Comparison of ENCODE assay signal across 8 cellular contexts in the genomic region with DNA sequence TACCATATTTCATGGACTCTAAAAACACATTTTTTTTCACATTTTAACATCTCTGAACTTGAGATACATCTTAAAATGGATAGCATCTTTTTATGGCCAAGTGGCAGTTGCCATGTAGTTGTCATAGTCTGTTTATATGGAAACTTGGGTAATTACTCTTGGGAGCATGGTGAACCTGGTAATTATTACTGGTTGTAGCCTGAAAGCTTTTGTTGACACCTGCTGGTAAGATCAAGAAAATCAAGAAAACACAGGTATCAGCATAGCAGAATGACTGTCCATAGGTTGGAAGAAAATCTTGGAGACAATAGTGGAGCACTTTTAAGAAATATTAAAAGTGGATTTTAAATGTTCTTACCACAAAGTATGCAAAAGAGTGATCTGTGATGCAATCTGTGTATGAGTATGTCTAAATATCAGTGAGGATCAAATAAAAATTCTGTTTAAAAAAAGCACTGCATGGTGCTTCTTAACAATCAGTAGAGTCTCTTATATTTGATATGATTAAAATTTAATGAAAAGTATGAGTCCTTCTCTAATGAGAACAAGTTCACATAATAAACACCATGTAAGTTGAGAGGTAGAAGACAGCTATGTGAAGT. TPM values are rescaled to one million over a fixed set of nuclear protein-coding genes. Genes with fewer than 3 reads are reported as not detected.
A peak's percentile ranks its signal among the peaks of the same experiment; 100 is the strongest.
DNase-seq lines count a peak whose midpoint lies in the region; ATAC-seq, FAIRE-seq and TF ChIP-seq lines count a peak whose summit lies in the region.

No MANE protein-coding gene starts in this region.

- H3K4me1 ChIP-seq in kidney (ENCODE audit: control insufficient read depth in 1 of 2, insufficient read depth in 1 of 2, low read depth in 1 of 2, low read length in 2 of 2) (no peaks in the 10 kb centered on the region), upper lobe of left lung (no peaks in the 10 kb centered on the region)

- H3K27ac ChIP-seq in RWPE1 = no peak overlapping the region
- no peak overlapping the region for H3K27ac ChIP-seq in kidney (ENCODE audit: low read depth in 2 of 2, low read length in 2 of 2)
- H3K27ac ChIP-seq in upper lobe of left lung = no peak overlapping the region

- intact Hi-C loops in kidney (cut with DNase I) = no loop called here

- POLR2A ChIA-PET in RWPE1 (lab: Yijun Ruan, JAX; ENCODE audit: low non-redundant PET) = no interaction called here

- CTCF ChIA-PET in RWPE1 (lab: Yijun Ruan, JAX) = interaction anchor here (0.6 to 1.8 kb wide), 6 partner anchors 9 to 1070 kb away, joined by 3 to 12 read pairs (median 4); no protein-coding TSS in a partner anchor

- TF ChIP-seq POLR2A in upper lobe of left lung (IDR thresholded peaks at IDR 0.05) = no peak

- H3K4me3 ChIP-seq in kidney (ENCODE audit: low read length in 2 of 2) = no peak overlapping the region
- H3K4me3 ChIP-seq in upper lobe of left lung = no peak overlapping the region

- no peak for ATAC-seq in upper lobe of left lung (ENCODE audit: low FRiP score in 2 of 2)

- no peak overlapping the region for H3K9ac ChIP-seq in kidney (ENCODE audit: low read length in 2 of 2)

- TF ChIP-seq CTCF in RWPE1 (conservative IDR thresholded peaks at IDR 0.05; ENCODE audit: low read depth) (peak; percentile 63), kidney (IDR thresholded peaks at IDR 0.05; ENCODE audit: borderline replicate concordance, extremely low read depth, insufficient read depth) (peak; percentile 18), upper lobe of left lung (IDR thresholded peaks at IDR 0.05) (peak in 3 of 6 experiments; percentile 21 to 38 (median 28))

- H3K9me3 ChIP-seq in kidney (ENCODE audit: control insufficient read depth in 1 of 2, low read length in 2 of 2) (no peaks in the 10 kb centered on the region), upper lobe of left lung (no peaks in the 10 kb centered on the region)

- no peak for TF ChIP-seq EP300 in upper lobe of left lung (IDR thresholded peaks at IDR 0.05)

- peak; percentile 68 for FAIRE-seq in kidney (lab: Jason Lieb, UNC)

- H3K27me3 ChIP-seq in upper lobe of left lung = no peaks in the 10 kb centered on the region

- H3K36me3 ChIP-seq in kidney (ENCODE audit: control insufficient read depth in 1 of 2, insufficient read depth in 2 of 2, low read length in 2 of 2) (peaks cover 8 to 12% of the 10 kb centered on the region in 2 donors), upper lobe of left lung (peaks cover 0 to 26% (median 14%) of the 10 kb centered on the region in 4 donors)

- DNase-seq in GM03348 (ENCODE audit: low spot score) = peak; percentile 5
- peak; percentile 8 for DNase-seq in HPDE6-E6E7 (ENCODE audit: extremely low spot score)
- DNase-seq in RWPE1 (ENCODE audit: low spot score) = peak; percentile 30
- DNase-seq in kidney = no peak
- DNase-seq in activated CD4-positive, alpha-beta T cell treated with anti-CD3 and anti-CD28 coated beads for 48 hours = no peak
- DNase-seq in activated CD8-positive, alpha-beta memory T cell treated with anti-CD3 and anti-CD28 coated beads, Interleukin-2, amount 50 U/mL, for 4 hours = no peak
- no peak for DNase-seq in stimulated activated CD4-positive, alpha-beta T cell treated with anti-CD3 and anti-CD28 coated beads, Interleukin-4, amount 100 ng/mL, for 24 hours
- no peak for DNase-seq in upper lobe of left lung

RNA-seq across cellular contexts. Expression of a gene that starts 44.2 kb away (rescaled TPM):
- total RNA-seq in kidney = 17.2 TPM
- 14.0 TPM for polyA plus RNA-seq in kidney (ENCODE audit: insufficient read depth, low read depth, low replicate concordance)
- total RNA-seq in upper lobe of left lung = 10 to 100 TPM in 5 of 6 donors, 1 to 10 TPM in 1; 7.8 to 21.4 (median 15.7) TPM

Comparison
In these comparisons a context has a peak if more than half of its experiments do, and no peak if none do; other contexts are left out.
1. DNase-seq: peak in GM03348 (single experiment), HPDE6-E6E7 (single experiment) and RWPE1 (single experiment); none in kidney (single experiment), activated CD4-positive, alpha-beta T cell treated with anti-CD3 and anti-CD28 coated beads for 48 hours (single experiment), activated CD8-positive, alpha-beta memory T cell treated with anti-CD3 and anti-CD28 coated beads, Interleukin-2, amount 50 U/mL, for 4 hours (single experiment), stimulated activated CD4-positive, alpha-beta T cell treated with anti-CD3 and anti-CD28 coated beads, Interleukin-4, amount 100 ng/mL, for 24 hours (single experiment) and upper lobe of left lung (0 of 2).